19 cellular contexts compared by ENCODE assay signal in genomic region chr5:65840071-65840470, GRCh38.
"Had no signal": no experiment of that assay in that cellular context is flagged by ENCODE, and none has a peak within 500 bp of the region (broad histone marks: within the 10 kb centered on the region; RNA-seq: fewer than 3 reads in every experiment).

No MANE protein-coding gene starts in this region.

- H3K4me1 ChIP-seq: esophagus muscularis mucosa, gastrocnemius medialis, spleen, transverse colon had no signal

- H3K27me3 Mint-ChIP-seq: stimulated activated naive B cell treated with anti-CD40 and anti-IgM and Interleukin-4, amounts not matched to agents 10 μg/mL and 1 μg/mL and 100 μg/mL, for 72 hours; stimulated activated naive CD8-positive, alpha-beta T cell treated with anti-CD3 and anti-CD28 coated beads, Interleukin-15, amount 100 ng/mL, for 72 hours had no signal

- H3K9me3 ChIP-seq: esophagus muscularis mucosa, gastrocnemius medialis, heart right ventricle, spleen, thoracic aorta, transverse colon had no signal

- H3K36me3 ChIP-seq: esophagus muscularis mucosa, gastrocnemius medialis, heart right ventricle, spleen, thoracic aorta, transverse colon had no signal

- H3K9me3 Mint-ChIP-seq: natural killer cell; neural crest cell; stimulated activated naive CD8-positive, alpha-beta T cell treated with anti-CD3 and anti-CD28 coated beads, Interleukin-15, amount 100 ng/mL, for 72 hours had no signal

- DNase-seq: effector memory CD4-positive, alpha-beta T cell; gastrocnemius medialis; heart right ventricle; hypothalamus; kidney glomerular epithelial cell; mesendoderm; natural killer cell; posterior cingulate gyrus; spleen; stimulated activated CD4-positive, alpha-beta T cell treated with anti-CD3 and anti-CD28 coated beads, Interleukin-15, amount 100 ng/mL, for 24 hours; stimulated activated CD4-positive, alpha-beta T cell treated with anti-CD3 and anti-CD28 coated beads, Interleukin-1b, Interleukin-23, amount 100 ng/mL, for 48 hours; stimulated activated CD4-positive, alpha-beta T cell treated with anti-CD3 and anti-CD28 coated beads, Interleukin-4, amount 100 ng/mL, for 24 hours; stimulated activated naive B cell treated with anti-CD40 and anti-IgM and Interleukin-4, amounts not matched to agents 10 μg/mL and 1 μg/mL and 100 μg/mL, for 72 hours; stimulated activated naive CD8-positive, alpha-beta T cell treated with anti-CD3 and anti-CD28 coated beads, Interleukin-15, amount 100 ng/mL, for 72 hours; transverse colon had no signal

- H3K27me3 ChIP-seq: esophagus muscularis mucosa, gastrocnemius medialis, heart right ventricle, spleen, transverse colon had no signal

- H3K4me3 ChIP-seq: esophagus muscularis mucosa, gastrocnemius medialis, heart right ventricle, spleen, thoracic aorta, transverse colon had no signal

- H3K4me3 Mint-ChIP-seq: natural killer cell; neural crest cell; stimulated activated naive B cell treated with anti-CD40 and anti-IgM and Interleukin-4, amounts not matched to agents 10 μg/mL and 1 μg/mL and 100 μg/mL, for 72 hours; stimulated activated naive CD8-positive, alpha-beta T cell treated with anti-CD3 and anti-CD28 coated beads, Interleukin-15, amount 100 ng/mL, for 72 hours had no signal

- H3K27ac Mint-ChIP-seq: natural killer cell; stimulated activated naive B cell treated with anti-CD40 and anti-IgM and Interleukin-4, amounts not matched to agents 10 μg/mL and 1 μg/mL and 100 μg/mL, for 72 hours; stimulated activated naive CD8-positive, alpha-beta T cell treated with anti-CD3 and anti-CD28 coated beads, Interleukin-15, amount 100 ng/mL, for 72 hours had no signal

- H3K4me1 Mint-ChIP-seq: neural crest cell had no signal

- H3K27ac ChIP-seq: epithelial cell of prostate, esophagus muscularis mucosa, gastrocnemius medialis, heart right ventricle, spleen, thoracic aorta, transverse colon had no signal

- H3K36me3 Mint-ChIP-seq: natural killer cell had no signal
